ENCODE assay signal across 34 cellular contexts in the genomic region with DNA sequence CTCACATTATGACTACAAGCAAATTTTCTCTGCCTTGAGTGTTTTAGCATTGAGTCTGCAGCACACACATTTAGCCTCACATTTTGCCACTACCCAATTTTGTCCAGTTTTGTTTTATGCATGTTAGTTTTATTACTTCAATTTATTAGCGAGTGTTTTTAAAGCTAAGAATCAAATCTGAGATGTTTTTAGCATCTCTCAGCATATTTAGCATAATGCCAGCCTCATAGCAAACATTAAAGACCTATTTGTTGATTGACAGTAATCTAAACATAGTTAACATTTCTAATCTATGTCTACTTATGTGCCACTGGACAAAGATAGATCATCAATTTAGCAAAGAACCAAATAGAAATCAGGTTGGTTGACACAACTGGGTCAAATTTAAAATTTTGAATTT.
DNase-seq lines count a peak whose midpoint lies in the region; ATAC-seq, FAIRE-seq and TF ChIP-seq lines count a peak whose summit lies in the region.
"Had no signal": no experiment of that assay in that cellular context is flagged by ENCODE, and none has a peak within 500 bp of the region (broad histone marks: within the 10 kb centered on the region; RNA-seq: fewer than 3 reads in every experiment).

No MANE protein-coding gene starts in this region.

- BruUV-seq in HepG2 (replicated peaks; lab: Mats Ljungman, UMichigan) (no TSS peak), IMR-90 (replicated peaks; lab: Mats Ljungman, UMichigan) (no TSS peak)

- H3K27me3 ChIP-seq in HepG2 (ENCODE audit: control insufficient read depth in 1 of 2, insufficient read depth in 2 of 2, low read length in 2 of 2) (no peaks in the 10 kb centered on the region), right lobe of liver (no peaks in the 10 kb centered on the region), IMR-90 (ENCODE audit: control insufficient read depth, insufficient read depth, low read length) (no peaks in the 10 kb centered on the region)
- H3K27me3 ChIP-seq: BE2C; BLaER1; BLaER1 treated with 17β-estradiol and CSF1 and Interleukin-3, amounts not matched to agents 10 nM and 100 nM had no signal

- no peak overlapping the region for H3K23ac ChIP-seq in IMR-90 (ENCODE audit: low read depth, low read length)

- no peaks in the 10 kb centered on the region for H3K79me1 ChIP-seq in IMR-90 (ENCODE audit: low read depth in 1 of 2, low read length in 2 of 2)

- H3K4me2 ChIP-seq in HepG2 (ENCODE audit: low read depth, low read length) (no peak overlapping the region), A549 (no peak overlapping the region), IMR-90 (ENCODE audit: low read depth, low read length) (no peak overlapping the region)
- H3K4me2 ChIP-seq: BLaER1; BLaER1 treated with 17β-estradiol and CSF1 and Interleukin-3, amounts not matched to agents 10 nM and 100 nM had no signal

- in situ Hi-C loops in HepG2 (cut with HindIII; ENCODE audit: extremely low pct_ligation_motif_present, low pct_unique_long_range_greater_than_20kb), result no loop called here
- in situ Hi-C loops in IMR-90 (cut with MboI; ENCODE audit: low sequenced_read_pairs), result no loop called here

- no peaks in the 10 kb centered on the region for H3K9me1 ChIP-seq in IMR-90 (ENCODE audit: insufficient read depth, low read length)

- no peaks in the 10 kb centered on the region for H4K20me1 ChIP-seq in HepG2 (ENCODE audit: insufficient read depth, low read length)
- no peaks in the 10 kb centered on the region for H4K20me1 ChIP-seq in IMR-90 (ENCODE audit: insufficient read depth, low read length)
- H4K20me1 ChIP-seq: BLaER1; BLaER1 treated with 17β-estradiol and CSF1 and Interleukin-3, amounts not matched to agents 10 nM and 100 nM had no signal

- TF ChIP-seq POLR2A in HepG2 (IDR thresholded peaks at IDR 0.05; ENCODE audit: insufficient read depth in 1 of 2, low read depth in 2 of 2, low read length in 2 of 2) (no peak), right lobe of liver (IDR thresholded peaks at IDR 0.05) (no peak), A549 (IDR thresholded peaks at IDR 0.05; ENCODE audit: low read length) (no peak), IMR-90 (IDR thresholded peaks at IDR 0.05; ENCODE audit: low read depth, low read length) (no peak)

- no peak overlapping the region for H3K9ac ChIP-seq in HepG2 (ENCODE audit: insufficient read depth, low read depth, low read length)
- H3K9ac ChIP-seq in IMR-90 (ENCODE audit: low read depth, low read length), result no peak overlapping the region
- H3K9ac ChIP-seq: BLaER1; BLaER1 treated with 17β-estradiol and CSF1 and Interleukin-3, amounts not matched to agents 10 nM and 100 nM had no signal

- H3K14ac ChIP-seq in IMR-90 (replicated peaks; ENCODE audit: low read depth, low read length), result no peak overlapping the region

- H2BK5ac ChIP-seq in IMR-90 (ENCODE audit: low read depth, low read length, poor library complexity, severe bottlenecking), result no peak overlapping the region

- H2AK5ac ChIP-seq in IMR-90 (ENCODE audit: low read depth, low read length), result no peak overlapping the region

- dilution Hi-C loops in IMR-90 (cut with HindIII; ENCODE audit: low sequenced_read_pairs, unreplicated experiment), result no loop called here

- FAIRE-seq in HepG2 (lab: Jason Lieb, UNC) (no peak), A549 (lab: Jason Lieb, UNC) (no peak), D721Med (lab: Jason Lieb, UNC) (peak; percentile 46)
- FAIRE-seq: A204.1, G401.6 had no signal

- H2AFZ ChIP-seq in HepG2 (ENCODE audit: low read length) (no peak overlapping the region), IMR-90 (replicated peaks; ENCODE audit: low read length, poor library complexity) (no peak overlapping the region)

- H2BK15ac ChIP-seq in IMR-90 (ENCODE audit: low read depth, low read length), result no peak overlapping the region

- TF ChIP-seq RAD21 in HepG2 (CRISPR knock-in tag; IDR thresholded peaks at IDR 0.05) (no peak), A549 (conservative IDR thresholded peaks at IDR 0.05 in 1 of 2, IDR thresholded peaks at IDR 0.05 in 1 of 2) (no peak), IMR-90 (IDR thresholded peaks at IDR 0.05; ENCODE audit: low read length) (no peak)

- no peak overlapping the region for H3K18ac ChIP-seq in IMR-90 (ENCODE audit: low read depth, low read length)

- H3K4me1 ChIP-seq in HepG2 (ENCODE audit: insufficient read depth, low read length) (no peaks in the 10 kb centered on the region), right lobe of liver (no peaks in the 10 kb centered on the region), A549 (no peaks in the 10 kb centered on the region), IMR-90 (ENCODE audit: control insufficient read depth, insufficient read depth, low read length) (no peaks in the 10 kb centered on the region)
- H3K4me1 ChIP-seq: BE2C; BLaER1; BLaER1 treated with 17β-estradiol and CSF1 and Interleukin-3, amounts not matched to agents 10 nM and 100 nM; Caco-2 had no signal

- H2BK120ac ChIP-seq in IMR-90 (ENCODE audit: low read depth, low read length), result no peak overlapping the region

- no peak overlapping the region for H3K4ac ChIP-seq in IMR-90 (ENCODE audit: low read depth, low read length)

- no peak overlapping the region for H2BK20ac ChIP-seq in IMR-90 (ENCODE audit: low read depth, low read length)

- H3K36me3 ChIP-seq in HepG2 (replicated peaks in 1 of 2; ENCODE audit: control insufficient read depth in 1 of 2, insufficient read depth in 2 of 2, low read length in 2 of 2), result no peaks in the 10 kb centered on the region
- no peaks in the 10 kb centered on the region for H3K36me3 ChIP-seq in right lobe of liver
- H3K36me3 ChIP-seq in IMR-90 (ENCODE audit: control insufficient read depth, insufficient read depth, low read length), result no peaks in the 10 kb centered on the region
- H3K36me3 ChIP-seq: BE2C; BLaER1; BLaER1 treated with 17β-estradiol and CSF1 and Interleukin-3, amounts not matched to agents 10 nM and 100 nM had no signal

- no peak overlapping the region for H4K5ac ChIP-seq in IMR-90 (ENCODE audit: low read depth, low read length)

- intact Hi-C loops in HepG2 (cut with micrococcal nuclease; ENCODE audit: unreplicated experiment) (no loop called here), right lobe of liver (cut with DNase I) (no loop called here), IMR-90 (cut with micrococcal nuclease) (no loop called here)

- H3K4me3 ChIP-seq in HepG2 (replicated peaks in 1 of 3; ENCODE audit: insufficient read depth in 1 of 3, low read depth in 2 of 3, low read length in 3 of 3), result no peak overlapping the region
- H3K4me3 ChIP-seq in right lobe of liver, result no peak overlapping the region
- H3K4me3 ChIP-seq in A549, result no peak overlapping the region
- H3K4me3 ChIP-seq in IMR-90 (ENCODE audit: insufficient read depth, low read depth, low read length), result no peak overlapping the region
- H3K4me3 ChIP-seq: BLaER1; BLaER1 treated with 17β-estradiol and CSF1 and Interleukin-3, amounts not matched to agents 10 nM and 100 nM had no signal

- ATAC-seq in HepG2, result no peak
- no peak for ATAC-seq in right lobe of liver
- ATAC-seq in A549, result no peak
- ATAC-seq in IMR-90 (ENCODE audit: low read depth), result no peak
- ATAC-seq in GM18498 (IDR thresholded peaks at IDR 0.05; ENCODE audit: unreplicated experiment), result no peak
- ATAC-seq: CD8-positive, alpha-beta T cell had no signal

- no peak overlapping the region for H4K91ac ChIP-seq in IMR-90 (ENCODE audit: insufficient read depth, low read depth, low read length)

- no peak for DNase-seq in HepG2 (ENCODE audit: low spot score)
- DNase-seq in right lobe of liver, result no peak
- no peak for DNase-seq in A549 (ENCODE audit: low read depth in 1 of 2, low spot score in 1 of 2)
- no peak for DNase-seq in D721Med (ENCODE audit: insufficient read length, low spot score)
- DNase-seq in IMR-90, result no peak
- no peak for DNase-seq in DMS53 treated with DMSO at 0.1 percent for 48 hours (lab: John Stamatoyannopoulos, UW; ENCODE audit: unreplicated experiment)
- DNase-seq in activated gamma-delta T cell (lab: John Stamatoyannopoulos, UW), result no peak
- DNase-seq: 8988T; ACHN; AML-193; BE2C; C1 segment of cervical spinal cord; Caco-2; Calu3; CD4-positive, alpha-beta memory T cell; CD4-positive, alpha-beta T cell; CD4-positive, CD25-positive, alpha-beta regulatory T cell; CD8-positive, alpha-beta memory T cell; CD8-positive, alpha-beta T cell; COR-L47; DMS 273 treated with DMSO at 0.1 percent for 48 hours; DMS153; DMS53; DMS79; DMS79 treated with DMSO at 0.1 percent for 48 hours; DND-41; EL had no signal

- TF ChIP-seq CTCF in HepG2 (CRISPR knock-in tag; IDR thresholded peaks at IDR 0.05), result no peak
- no peak for TF ChIP-seq CTCF in right lobe of liver (IDR thresholded peaks at IDR 0.05)
- no peak for TF ChIP-seq CTCF in A549 (IDR thresholded peaks at IDR 0.05)
- TF ChIP-seq CTCF in D721Med (IDR thresholded peaks at IDR 0.05; ENCODE audit: insufficient read depth, missing control alignments), result no peak
- TF ChIP-seq CTCF in IMR-90 (conservative IDR thresholded peaks at IDR 0.05; ENCODE audit: low read depth, low read length), result no peak

- 3% methylated on average over 1 of the region's 1 CpG for WGBS in HepG2 (ENCODE audit: low lambda C conversion rate)
- 71% methylated on average over 1 of the region's 1 CpG for WGBS in right lobe of liver (ENCODE audit: insufficient coverage, low coverage, low lambda C conversion rate, missing lambda C conversion rate)
- WGBS in A549 (ENCODE audit: missing lambda C conversion rate), result 0% methylated on average over 1 of the region's 1 CpG
- WGBS in IMR-90 (ENCODE audit: extremely low coverage in 2 of 2, insufficient read length in 1 of 2), 2 experiments, result no CpG with 5 or more reads among the region's 1 CpG

- POLR2A ChIA-PET in HepG2 (lab: Yijun Ruan, JAX) (no interaction called here), A549 (lab: Yijun Ruan, JAX) (no interaction called here), IMR-90 (lab: Charles Lee; ENCODE audit: unreplicated experiment) (no interaction called here)

- H4K8ac ChIP-seq in IMR-90 (ENCODE audit: low read depth in 2 of 2, low read length in 2 of 2), result no peak overlapping the region

- H2AK9ac ChIP-seq in IMR-90 (replicated peaks; ENCODE audit: low read depth, low read length, poor library complexity), result no peak overlapping the region

- no peaks in the 10 kb centered on the region for H3K79me2 ChIP-seq in HepG2 (ENCODE audit: insufficient read depth, low read length)

- TF ChIP-seq EP300 in HepG2 (IDR thresholded peaks at IDR 0.05; ENCODE audit: low read depth in 2 of 2, low read length in 2 of 2), result no peak
- TF ChIP-seq EP300 in HepG2 (CRISPR knock-in tag; IDR thresholded peaks at IDR 0.05; ENCODE audit: borderline replicate concordance), result no peak
- no peak for TF ChIP-seq EP300 in A549 (IDR thresholded peaks at IDR 0.05)

- no peaks in the 10 kb centered on the region for H3K9me3 ChIP-seq in HepG2 (ENCODE audit: low read length)
- no peaks in the 10 kb centered on the region for H3K9me3 ChIP-seq in right lobe of liver
- no peaks in the 10 kb centered on the region for H3K9me3 ChIP-seq in A549
- H3K9me3 ChIP-seq in IMR-90 (ENCODE audit: control insufficient read depth, insufficient read depth, low read length), result peaks cover 4% of the 10 kb centered on the region
- H3K9me3 ChIP-seq: BE2C, BLaER1, Caco-2 had no signal

- CTCF ChIA-PET in HepG2 (lab: Yijun Ruan, JAX; ENCODE audit: low intra/inter-chr PET ratio, low total read pairs), result no interaction called here
- CTCF ChIA-PET in A549 (lab: Yijun Ruan, JAX), result interaction anchor here (1.5 kb wide), 1 partner anchor 13 kb away, joined by 3 read pairs; no protein-coding TSS in a partner anchor
- CTCF ChIA-PET in IMR-90 (lab: Yijun Ruan, JAX), result no interaction called here

- H3K27ac ChIP-seq in HepG2 (ENCODE audit: extremely low read length, insufficient read depth, low read length) (no peak overlapping the region), right lobe of liver (no peak overlapping the region), A549 (no peak overlapping the region), IMR-90 (ENCODE audit: insufficient read depth, low read length) (no peak overlapping the region)
- H3K27ac ChIP-seq: 22Rv1; BLaER1; BLaER1 treated with 17β-estradiol and CSF1 and Interleukin-3, amounts not matched to agents 10 nM and 100 nM; C4-2B had no signal

- H3K56ac ChIP-seq in IMR-90 (ENCODE audit: extremely low read depth, insufficient read depth, low read length), result no peak overlapping the region

Comparison
In these comparisons a context has a peak if more than half of its experiments do, and no peak if none do; other contexts are left out.
1. Of the 38 proteins assayed by ChIP-seq in both HepG2 and A549: peak only in HepG2: none; only in A549: none; in both: MAFK; in neither: 37.